Comparison of ENCODE assay signal across 33 cellular contexts in the genomic region with DNA sequence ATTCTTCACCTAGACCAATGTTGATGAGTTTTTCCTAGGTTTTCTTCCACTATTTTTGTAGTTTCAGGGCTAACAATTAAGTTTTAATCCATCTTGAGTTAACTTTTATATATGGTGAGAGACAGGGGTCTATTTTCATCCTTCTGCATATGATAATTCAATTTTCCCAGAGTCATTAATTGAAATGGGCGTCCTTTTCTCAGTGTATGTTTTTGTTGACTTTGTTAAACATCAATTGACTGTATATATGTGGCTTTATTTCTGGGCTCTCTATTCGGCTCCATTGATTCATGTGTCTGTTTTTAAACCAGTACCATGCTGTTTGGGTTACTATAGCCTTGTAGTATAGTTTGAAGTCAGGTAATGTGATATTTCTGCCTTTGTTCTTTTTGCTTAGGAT.
DNase-seq lines count a peak whose midpoint lies in the region; ATAC-seq, FAIRE-seq and TF ChIP-seq lines count a peak whose summit lies in the region.
"Had no signal": no experiment of that assay in that cellular context is flagged by ENCODE, and none has a peak within 500 bp of the region (broad histone marks: within the 10 kb centered on the region; RNA-seq: fewer than 3 reads in every experiment).

No MANE protein-coding gene starts in this region.

- H3K4me1 ChIP-seq in HepG2 (ENCODE audit: insufficient read depth, low read length) (no peaks in the 10 kb centered on the region), right lobe of liver (no peaks in the 10 kb centered on the region), HEK293 (ENCODE audit: control insufficient read depth, insufficient read depth, low read length) (no peaks in the 10 kb centered on the region), K562 (replicated peaks in 1 of 2; ENCODE audit: control insufficient read depth in 2 of 2, insufficient read depth in 2 of 2, low read length in 2 of 2) (no peaks in the 10 kb centered on the region)
- H3K4me1 ChIP-seq: A549, BE2C, Caco-2 had no signal

- no peak for FAIRE-seq in HepG2 (lab: Jason Lieb, UNC)
- FAIRE-seq in K562 (lab: Jason Lieb, UNC) = no peak
- FAIRE-seq: A204.1, A549, D721Med had no signal

- ATAC-seq in HepG2 = no peak
- no peak for ATAC-seq in right lobe of liver
- no peak for ATAC-seq in K562
- ATAC-seq in GM18867 (IDR thresholded peaks at IDR 0.05; ENCODE audit: unreplicated experiment) = no peak
- ATAC-seq: A549; CD8-positive, alpha-beta T cell had no signal

- TF ChIP-seq RAD21 in HepG2 (CRISPR knock-in tag; IDR thresholded peaks at IDR 0.05) = no peak
- TF ChIP-seq RAD21 in K562 (CRISPR knock-in tag; conservative IDR thresholded peaks at IDR 0.05 in 1 of 2, IDR thresholded peaks at IDR 0.05 in 1 of 2) = no peak

- in situ Hi-C loops in HepG2 (cut with HindIII; ENCODE audit: extremely low pct_ligation_motif_present, low pct_unique_long_range_greater_than_20kb) = no loop called here
- in situ Hi-C loops in K562 (cut with MboI) = no loop called here

- BruUV-seq in HepG2 (replicated peaks; lab: Mats Ljungman, UMichigan) (no TSS peak), K562 (replicated peaks; lab: Mats Ljungman, UMichigan) (no TSS peak)

- no peak for TF ChIP-seq EP300 in HepG2 (IDR thresholded peaks at IDR 0.05; ENCODE audit: low read depth in 2 of 2, low read length in 2 of 2)
- no peak for TF ChIP-seq EP300 in HepG2 (CRISPR knock-in tag; IDR thresholded peaks at IDR 0.05; ENCODE audit: borderline replicate concordance)
- TF ChIP-seq EP300 in K562 (IDR thresholded peaks at IDR 0.05; ENCODE audit: low read length) = no peak

- TF ChIP-seq CTCF in HepG2 (CRISPR knock-in tag; IDR thresholded peaks at IDR 0.05) = no peak
- TF ChIP-seq CTCF in right lobe of liver (IDR thresholded peaks at IDR 0.05) = no peak
- no peak for TF ChIP-seq CTCF in HEK293 (tag by site-specific recombination; IDR thresholded peaks at IDR 0.05)
- TF ChIP-seq CTCF in K562 (IDR thresholded peaks at IDR 0.05 in 2 of 3, conservative IDR thresholded peaks at IDR 0.05 in 1 of 3; ENCODE audit: insufficient read depth in 2 of 3, low read depth in 1 of 3, low read length in 3 of 3) = no peak

- H3K4me2 ChIP-seq in HepG2 (ENCODE audit: low read depth, low read length) (no peak overlapping the region), K562 (ENCODE audit: insufficient read depth, low read length) (no peak overlapping the region)
- H3K4me2 ChIP-seq: A549; BLaER1; BLaER1 treated with 17β-estradiol and CSF1 and Interleukin-3, amounts not matched to agents 10 nM and 100 nM had no signal

- H3K9ac ChIP-seq in HepG2 (ENCODE audit: insufficient read depth, low read depth, low read length) = no peak overlapping the region
- H3K9ac ChIP-seq in K562 (ENCODE audit: insufficient read depth in 1 of 2, low read depth in 2 of 2, low read length in 2 of 2) = no peak overlapping the region
- H3K9ac ChIP-seq: BLaER1; BLaER1 treated with 17β-estradiol and CSF1 and Interleukin-3, amounts not matched to agents 10 nM and 100 nM had no signal

- no peaks in the 10 kb centered on the region for H3K79me2 ChIP-seq in HepG2 (ENCODE audit: insufficient read depth, low read length)
- H3K79me2 ChIP-seq in K562 (ENCODE audit: control insufficient read depth, insufficient read depth, low read length) = no peaks in the 10 kb centered on the region

- H3K9me1 ChIP-seq in K562 (ENCODE audit: control insufficient read depth, insufficient read depth, low read length) = no peaks in the 10 kb centered on the region

- CTCF ChIA-PET in HepG2 (lab: Yijun Ruan, JAX; ENCODE audit: low intra/inter-chr PET ratio, low total read pairs) = no interaction called here
- CTCF ChIA-PET in HEK293 (lab: Yijun Ruan, JAX) = no interaction called here
- CTCF ChIA-PET in K562 (lab: Yijun Ruan, JAX; ENCODE audit: low intra/inter-chr PET ratio) = no interaction called here

- H4K20me1 ChIP-seq in HepG2 (ENCODE audit: insufficient read depth, low read length) = no peaks in the 10 kb centered on the region
- no peaks in the 10 kb centered on the region for H4K20me1 ChIP-seq in K562 (replicated peaks; ENCODE audit: control insufficient read depth, insufficient read depth, low read length)
- H4K20me1 ChIP-seq: BLaER1; BLaER1 treated with 17β-estradiol and CSF1 and Interleukin-3, amounts not matched to agents 10 nM and 100 nM had no signal

- intact Hi-C loops in HepG2 (cut with micrococcal nuclease; ENCODE audit: unreplicated experiment) = no loop called here
- intact Hi-C loops in right lobe of liver (cut with DNase I) = no loop called here
- intact Hi-C loops in K562 (cut with micrococcal nuclease) = no loop called here

- H3K4me3 ChIP-seq in HepG2 (replicated peaks in 1 of 3; ENCODE audit: insufficient read depth in 1 of 3, low read depth in 2 of 3, low read length in 3 of 3) (no peak overlapping the region), right lobe of liver (no peak overlapping the region), HEK293 (ENCODE audit: low read depth, low read length) (no peak overlapping the region), K562 (no peak overlapping the region)
- H3K4me3 ChIP-seq: A549; BLaER1; BLaER1 treated with 17β-estradiol and CSF1 and Interleukin-3, amounts not matched to agents 10 nM and 100 nM had no signal

- H2AFZ ChIP-seq in HepG2 (ENCODE audit: low read length) (no peak overlapping the region), K562 (ENCODE audit: low read depth, low read length) (no peak overlapping the region)

- 0% methylated on average over 2 of the region's 2 CpGs for WGBS in HepG2 (ENCODE audit: low lambda C conversion rate)
- 50% methylated on average over 2 of the region's 2 CpGs for whole genome bisulfite sequencing in right lobe of liver (ENCODE audit: insufficient coverage, low coverage, low lambda C conversion rate, missing lambda C conversion rate)
- WGBS in K562 (ENCODE audit: insufficient coverage, low coverage, missing lambda C conversion rate) = 6% methylated on average over 2 of the region's 2 CpGs

- DNase-seq in HepG2 (ENCODE audit: low spot score) = no peak
- DNase-seq in right lobe of liver = no peak
- no peak for DNase-seq in K562 (ENCODE audit: extremely low read depth in 1 of 4, low spot score in 3 of 4)
- no peak for DNase-seq in NCI-H2227 (lab: John Stamatoyannopoulos, UW; ENCODE audit: unreplicated experiment)
- DNase-seq: 8988T; ACHN; AML-193; BE2C; C1 segment of cervical spinal cord; Caco-2; Calu3; CD4-positive, alpha-beta memory T cell; CD4-positive, alpha-beta T cell; CD4-positive, CD25-positive, alpha-beta regulatory T cell; CD8-positive, alpha-beta memory T cell; CD8-positive, alpha-beta T cell; COR-L47; DMS 273 treated with DMSO at 0.1 percent for 48 hours; DMS153; DMS53; DMS79; DMS79 treated with DMSO at 0.1 percent for 48 hours; DND-41; EL had no signal

- H3K27ac ChIP-seq in HepG2 (ENCODE audit: extremely low read length, insufficient read depth, low read length) (no peak overlapping the region), right lobe of liver (no peak overlapping the region), HEK293 (ENCODE audit: extremely low read depth, low read depth, low read length) (no peak overlapping the region), K562 (ENCODE audit: extremely low read depth, low read depth, low read length) (no peak overlapping the region)
- H3K27ac ChIP-seq: 22Rv1; A549; BLaER1; BLaER1 treated with 17β-estradiol and CSF1 and Interleukin-3, amounts not matched to agents 10 nM and 100 nM; C4-2B had no signal

- POLR2A ChIA-PET in HepG2 (lab: Yijun Ruan, JAX) = no interaction called here
- POLR2A ChIA-PET in HEK293 (lab: Yijun Ruan, JAX) = no interaction called here
- POLR2A ChIA-PET in K562 (lab: Yijun Ruan, JAX) = no interaction called here

- H3K9me3 ChIP-seq in HepG2 (ENCODE audit: low read length) = peaks cover 11% of the 10 kb centered on the region; the same call in 1 of the 2 replicates
- H3K9me3 ChIP-seq in right lobe of liver = no peaks in the 10 kb centered on the region
- H3K9me3 ChIP-seq in HEK293 (ENCODE audit: control insufficient read depth, insufficient read depth, low read depth, low read length) = no peaks in the 10 kb centered on the region
- no peaks in the 10 kb centered on the region for H3K9me3 ChIP-seq in K562 (replicated peaks; ENCODE audit: control insufficient read depth, insufficient read depth, low read depth, low read length)
- H3K9me3 ChIP-seq: A549, BE2C had no signal

- no peaks in the 10 kb centered on the region for H3K27me3 ChIP-seq in HepG2 (ENCODE audit: control insufficient read depth in 1 of 2, insufficient read depth in 2 of 2, low read length in 2 of 2)
- no peaks in the 10 kb centered on the region for H3K27me3 ChIP-seq in right lobe of liver
- H3K27me3 ChIP-seq in K562 (ENCODE audit: control insufficient read depth in 2 of 2, insufficient read depth in 2 of 2, low read length in 2 of 2) = no peaks in the 10 kb centered on the region
- H3K27me3 ChIP-seq: BE2C; BLaER1; BLaER1 treated with 17β-estradiol and CSF1 and Interleukin-3, amounts not matched to agents 10 nM and 100 nM had no signal

- TF ChIP-seq POLR2A in HepG2 (IDR thresholded peaks at IDR 0.05; ENCODE audit: insufficient read depth in 1 of 2, low read depth in 2 of 2, low read length in 2 of 2) = no peak
- no peak for TF ChIP-seq POLR2A in right lobe of liver (IDR thresholded peaks at IDR 0.05)
- TF ChIP-seq POLR2A in K562 (conservative IDR thresholded peaks at IDR 0.05) = no peak

- H3K36me3 ChIP-seq in HepG2 (replicated peaks in 1 of 2; ENCODE audit: control insufficient read depth in 1 of 2, insufficient read depth in 2 of 2, low read length in 2 of 2) (no peaks in the 10 kb centered on the region), right lobe of liver (no peaks in the 10 kb centered on the region), HEK293 (ENCODE audit: control insufficient read depth in 2 of 2, insufficient read depth in 1 of 2, low read length in 2 of 2) (no peaks in the 10 kb centered on the region), K562 (ENCODE audit: control insufficient read depth, insufficient read depth, low read length) (no peaks in the 10 kb centered on the region)
- H3K36me3 ChIP-seq: BE2C; BLaER1; BLaER1 treated with 17β-estradiol and CSF1 and Interleukin-3, amounts not matched to agents 10 nM and 100 nM had no signal

TF ChIP-seq in HepG2, 621 proteins besides CTCF, POLR2A, EP300 and RAD21 (continues in another document):
- TF ChIP-seq MAFK (conservative IDR thresholded peaks at IDR 0.05 in 1 of 2, IDR thresholded peaks at IDR 0.05 in 1 of 2; ENCODE audit: low read length in 2 of 2) = peak; percentile 22 to 66; a peak in 2 of 4 replicates

TF ChIP-seq in K562, 482 proteins besides CTCF, POLR2A, EP300 and RAD21:
- peak; percentile 31; the same call in 1 of the 2 replicates for TF ChIP-seq ZNF316 (IDR thresholded peaks at IDR 0.05)
- TF ChIP-seq TBP (optimal IDR thresholded peaks at IDR 0.05; ENCODE audit: low read depth, low read length) = no peak
